Comparison of ENCODE assay signal across 1 cellular context in genomic region chr12:79082595-79082994, GRCh38.
TF ChIP-seq lines count a peak whose summit lies in the region.

No MANE protein-coding gene starts in this region.

TF ChIP-seq in H1, 55 proteins besides CTCF, POLR2A, EP300 and RAD21 (continued from another document):
- no peak for TF ChIP-seq POLR2AphosphoS5 (IDR thresholded peaks at IDR 0.05; ENCODE audit: low read depth, low read length)
- no peak for TF ChIP-seq TAF7 (optimal IDR thresholded peaks at IDR 0.05; ENCODE audit: borderline replicate concordance, low read depth, low read length)
- TF ChIP-seq CHD1 (IDR thresholded peaks at IDR 0.05; ENCODE audit: low read depth, low read length): no peak
- TF ChIP-seq NANOG (IDR thresholded peaks at IDR 0.05; ENCODE audit: insufficient read depth, low read depth, low read length, poor library complexity, severe bottlenecking): no peak
